ENCODE assay signal across 10 cellular contexts in the genomic region with DNA sequence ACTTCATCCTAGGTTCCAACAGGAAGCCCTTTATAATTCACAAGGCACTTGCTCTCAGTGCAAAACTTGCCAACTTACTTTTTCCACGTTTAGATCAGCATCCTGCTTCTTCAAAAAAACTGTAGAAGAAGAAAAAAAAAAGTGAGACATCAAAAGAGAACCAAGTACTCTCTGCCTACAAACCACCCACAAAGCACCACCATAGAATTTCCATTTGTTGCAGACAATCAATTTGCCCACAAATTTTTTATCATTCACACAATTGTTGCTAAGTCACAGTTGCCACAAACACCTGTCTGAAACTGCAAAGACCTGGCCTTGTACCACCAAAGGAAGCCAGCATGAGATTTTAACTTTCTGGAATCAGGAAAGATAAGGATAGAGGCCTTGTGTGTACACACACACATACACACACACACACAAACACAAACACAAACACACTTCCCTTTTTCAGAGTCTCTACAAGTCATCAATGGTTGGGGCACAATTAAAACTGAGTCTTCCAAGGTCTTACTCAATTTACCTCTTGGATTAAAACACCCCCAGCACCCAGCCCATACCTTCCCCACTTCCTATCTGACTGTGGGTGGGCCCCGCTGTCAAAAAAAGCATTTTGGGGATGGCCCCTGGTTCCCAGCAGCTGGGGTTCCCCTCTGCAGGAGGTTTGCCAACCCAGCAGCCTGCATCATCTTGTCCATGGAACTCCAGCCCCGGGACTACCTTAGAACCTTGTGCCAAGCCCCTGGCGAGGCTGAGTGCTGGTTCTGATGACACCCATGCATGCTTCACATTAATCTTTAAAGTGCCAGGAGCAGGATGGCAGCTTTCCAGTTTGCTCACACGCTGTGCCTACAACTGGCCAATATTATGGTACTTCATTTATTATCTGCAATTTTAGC. TPM values are rescaled to one million over a fixed set of nuclear protein-coding genes. Genes with fewer than 3 reads are reported as not detected.
DNase-seq lines count a peak whose midpoint lies in the region; ATAC-seq and TF ChIP-seq lines count a peak whose summit lies in the region.
"Had no signal": no experiment of that assay in that cellular context is flagged by ENCODE, and none has a peak within 500 bp of the region (broad histone marks: within the 10 kb centered on the region; RNA-seq: fewer than 3 reads in every experiment).

No MANE protein-coding gene starts in this region.

- ATAC-seq in activated CD8-positive, alpha-beta T cell treated with anti-CD3 and anti-CD28 coated beads, Interleukin-2, amount 10 ng/mL, durations not matched to agents 7 days and 5 days: peak; percentile 17
- ATAC-seq in lower lobe of right lung: no peak

- H3K4me3 Mint-ChIP-seq in activated CD8-positive, alpha-beta T cell treated with anti-CD3 and anti-CD28 coated beads, Interleukin-2, amount 10 ng/mL, durations not matched to agents 7 days and 5 days: peak overlapping the region; percentile 47

- no peaks in the 10 kb centered on the region for H3K9me3 Mint-ChIP-seq in activated CD8-positive, alpha-beta T cell treated with anti-CD3 and anti-CD28 coated beads, Interleukin-2, amount 10 ng/mL, durations not matched to agents 7 days and 5 days (ENCODE audit: insufficient read depth)

- no peaks in the 10 kb centered on the region for H3K27me3 Mint-ChIP-seq in activated CD8-positive, alpha-beta T cell treated with anti-CD3 and anti-CD28 coated beads, Interleukin-2, amount 10 ng/mL, durations not matched to agents 7 days and 5 days (ENCODE audit: low read depth)

- DNase-seq in CD1c-positive myeloid dendritic cell (ENCODE audit: extremely low spot score) (peak; percentile 48), EH (ENCODE audit: low read depth) (peak; percentile 35), lower lobe of right lung (no peak), esophagus muscularis mucosa (ENCODE audit: extremely low spot score) (no peak), AG20443 (ENCODE audit: low spot score) (no peak), ureter (ENCODE audit: low spot score) (no peak), AG08396 (ENCODE audit: low spot score) (no peak)
- DNase-seq in activated CD8-positive, alpha-beta T cell treated with anti-CD3 and anti-CD28 coated beads, Interleukin-2, amount 10 ng/mL, durations not matched to agents 7 days and 5 days: peak; percentile 58
- DNase-seq: NCI-H510A treated with DMSO at 0.1 percent for 48 hours had no signal

- POLR2A ChIA-PET in activated CD8-positive, alpha-beta T cell treated with anti-CD3 and anti-CD28 coated beads, Interleukin-2, amount 10 ng/mL, durations not matched to agents 7 days and 5 days (lab: Charles Lee): interaction anchor here (1.4 kb wide), 1 partner anchor 27 kb away, joined by 4 read pairs; the partner anchor contains the start of gene FYN

- H3K36me3 ChIP-seq in lower lobe of right lung (peaks cover 4% of the 10 kb centered on the region), esophagus muscularis mucosa (no peaks in the 10 kb centered on the region)
- H3K36me3 ChIP-seq: suprapubic skin had no signal

- H3K4me1 ChIP-seq in lower lobe of right lung: peaks cover 64% of the 10 kb centered on the region
- peaks cover 60 to 85% (median 62%) of the 10 kb centered on the region in 4 donors for H3K4me1 ChIP-seq in esophagus muscularis mucosa

- H3K36me3 Mint-ChIP-seq in activated CD8-positive, alpha-beta T cell treated with anti-CD3 and anti-CD28 coated beads, Interleukin-2, amount 10 ng/mL, durations not matched to agents 7 days and 5 days (ENCODE audit: low read depth): peaks cover 38% of the 10 kb centered on the region

- H3K4me3 ChIP-seq in lower lobe of right lung (no peak overlapping the region), esophagus muscularis mucosa (no peak overlapping the region)
- H3K4me3 ChIP-seq: suprapubic skin had no signal

- H3K27me3 ChIP-seq in lower lobe of right lung (ENCODE audit: low read depth): no peaks in the 10 kb centered on the region
- H3K27me3 ChIP-seq in esophagus muscularis mucosa: no peaks in the 10 kb centered on the region
- H3K27me3 ChIP-seq: suprapubic skin had no signal

- no peak for TF ChIP-seq EP300 in esophagus muscularis mucosa (IDR thresholded peaks at IDR 0.05)

- H3K4me1 Mint-ChIP-seq in activated CD8-positive, alpha-beta T cell treated with anti-CD3 and anti-CD28 coated beads, Interleukin-2, amount 10 ng/mL, durations not matched to agents 7 days and 5 days (ENCODE audit: low read depth): peaks cover 29% of the 10 kb centered on the region

- no peak for TF ChIP-seq CTCF in lower lobe of right lung (IDR thresholded peaks at IDR 0.05)
- TF ChIP-seq CTCF in esophagus muscularis mucosa (IDR thresholded peaks at IDR 0.05): no peak

- intact Hi-C loops in lower lobe of right lung (cut with DNase I) (no loop called here), esophagus muscularis mucosa (cut with DNase I) (no loop called here)

- CTCF ChIA-PET in activated CD8-positive, alpha-beta T cell treated with anti-CD3 and anti-CD28 coated beads, Interleukin-2, amount 10 ng/mL, durations not matched to agents 7 days and 5 days (lab: Charles Lee): interaction anchor here (0.8 to 2.9 kb wide), 9 partner anchors 9 to 195 kb away, joined by 3 to 13 read pairs (median 3); no protein-coding TSS in a partner anchor

- no peak for TF ChIP-seq POLR2A in esophagus muscularis mucosa (IDR thresholded peaks at IDR 0.05; ENCODE audit: low read depth)

- peak overlapping the region; percentile 14 for H3K27ac ChIP-seq in lower lobe of right lung
- H3K27ac ChIP-seq in esophagus muscularis mucosa (replicated peaks in 1 of 4): no peak overlapping the region
- H3K27ac ChIP-seq: suprapubic skin had no signal

- H3K9me3 ChIP-seq in lower lobe of right lung: no peaks in the 10 kb centered on the region
- H3K9me3 ChIP-seq in esophagus muscularis mucosa: no peaks in the 10 kb centered on the region
- H3K9me3 ChIP-seq: suprapubic skin had no signal

- no peak overlapping the region for H3K27ac Mint-ChIP-seq in activated CD8-positive, alpha-beta T cell treated with anti-CD3 and anti-CD28 coated beads, Interleukin-2, amount 10 ng/mL, durations not matched to agents 7 days and 5 days

- WGBS in esophagus muscularis mucosa: 26% methylated on average over 5 of the region's 5 CpGs

RNA-seq across cellular contexts. Expression of gene FYN, which starts 26.5 kb away (rescaled TPM):
- total RNA-seq in activated CD8-positive, alpha-beta T cell treated with anti-CD3 and anti-CD28 coated beads, Interleukin-2, amount 10 ng/mL, durations not matched to agents 7 days and 5 days: 100 to 1,000 TPM; 148 to 154 TPM
- total RNA-seq in lower lobe of right lung (99.2 TPM), esophagus muscularis mucosa (10 to 100 TPM; 37.8 to 65.8 (median 53.8) TPM), ureter (62.6 TPM)

Comparison
In these comparisons a context has a peak if more than half of its experiments do, and no peak if none do; other contexts are left out.
1. DNase-seq: peak in CD1c-positive myeloid dendritic cell (single experiment), EH (single experiment) and activated CD8-positive, alpha-beta T cell treated with anti-CD3 and anti-CD28 coated beads, Interleukin-2, amount 10 ng/mL, durations not matched to agents 7 days and 5 days (single experiment); none in lower lobe of right lung (single experiment), esophagus muscularis mucosa (single experiment), AG20443 (single experiment), ureter (single experiment) and AG08396 (single experiment).